20 cellular contexts compared by ENCODE assay signal in genomic region chr2:239936838-239937581, GRCh38.
DNase-seq lines count a peak whose midpoint lies in the region; ATAC-seq and TF ChIP-seq lines count a peak whose summit lies in the region.
"Had no signal": no experiment of that assay in that cellular context is flagged by ENCODE, and none has a peak within 500 bp of the region (broad histone marks: within the 10 kb centered on the region; RNA-seq: fewer than 3 reads in every experiment).

No MANE protein-coding gene starts in this region.

- H3K36me3 Mint-ChIP-seq in chondrocyte (ENCODE audit: low read depth): no peaks in the 10 kb centered on the region
- H3K36me3 Mint-ChIP-seq: immature natural killer cell had no signal

- H3K27ac Mint-ChIP-seq in chondrocyte (ENCODE audit: unreplicated experiment): no peak overlapping the region
- H3K27ac Mint-ChIP-seq: activated naive CD4-positive, alpha-beta T cell treated with anti-CD3 and anti-CD28 coated beads for 36 hours; immature natural killer cell; T-cell had no signal

- TF ChIP-seq POLR2A in heart left ventricle (IDR thresholded peaks at IDR 0.05): no peak
- no peak for TF ChIP-seq POLR2A in uterus (IDR thresholded peaks at IDR 0.05)

- no peaks in the 10 kb centered on the region for H3K27me3 Mint-ChIP-seq in chondrocyte (ENCODE audit: low read depth)

- H3K36me3 ChIP-seq in heart left ventricle (no peaks in the 10 kb centered on the region), uterus (no peaks in the 10 kb centered on the region)
- H3K36me3 ChIP-seq: MG63 had no signal

- H3K27ac ChIP-seq in heart left ventricle: no peak overlapping the region
- H3K27ac ChIP-seq in uterus: no peak overlapping the region
- H3K27ac ChIP-seq: body of pancreas had no signal

- no peak overlapping the region for H3K4me3 ChIP-seq in heart left ventricle
- H3K4me3 ChIP-seq in uterus: no peak overlapping the region
- H3K4me3 ChIP-seq: body of pancreas, GM12878, MG63 had no signal

- ATAC-seq in heart left ventricle (no peak), Right ventricle myocardium inferior (no peak), HG03039 (IDR thresholded peaks at IDR 0.05; ENCODE audit: unreplicated experiment) (no peak), HG03378 (IDR thresholded peaks at IDR 0.05; ENCODE audit: unreplicated experiment) (no peak)
- ATAC-seq: body of pancreas, GM12878, T-cell had no signal

- peaks cover 4% of the 10 kb centered on the region for H3K4me1 Mint-ChIP-seq in chondrocyte (ENCODE audit: low read depth)

- H3K9me3 Mint-ChIP-seq in chondrocyte (ENCODE audit: low read depth): no peaks in the 10 kb centered on the region
- H3K9me3 Mint-ChIP-seq: activated naive CD4-positive, alpha-beta T cell treated with anti-CD3 and anti-CD28 coated beads for 36 hours; immature natural killer cell; T-cell had no signal

- H3K27me3 ChIP-seq in heart left ventricle (no peaks in the 10 kb centered on the region), uterus (no peaks in the 10 kb centered on the region)
- H3K27me3 ChIP-seq: body of pancreas, MG63 had no signal

- intact Hi-C loops in heart left ventricle (cut with DNase I): loop anchor here in 3 of 10 donors (5.0 to 10.0 kb wide), 4 partner anchors 45 to 208 kb away; partner anchors contain the start of gene OTOS (in 1 of the 3)
- intact Hi-C loops in Right ventricle myocardium inferior (cut with DNase I): no loop called here
- intact Hi-C loops in uterus (cut with DNase I; ENCODE audit: low total_unique reads): no loop called here

- no peak for TF ChIP-seq CTCF in heart left ventricle (IDR thresholded peaks at IDR 0.05)
- TF ChIP-seq CTCF in chondrocyte (IDR thresholded peaks at IDR 0.05): no peak
- TF ChIP-seq CTCF in uterus (IDR thresholded peaks at IDR 0.05): no peak

- no peaks in the 10 kb centered on the region for H3K9me3 ChIP-seq in heart left ventricle
- no peaks in the 10 kb centered on the region for H3K9me3 ChIP-seq in uterus
- H3K9me3 ChIP-seq: body of pancreas, MG63 had no signal

- WGBS in heart left ventricle, 4 donors: 87 to 90% (median 87%) methylated on average over 18 of the region's 18 CpGs

- peak in 3 of 5 donors; percentile 2 to 40 (median 8) for DNase-seq in heart left ventricle
- DNase-seq in Right ventricle myocardium inferior (ENCODE audit: missing footprints): no peak
- peak; percentile 39 for DNase-seq in chondrocyte (ENCODE audit: low spot score)
- peak; percentile 75 for DNase-seq in mesenteric fat pad (ENCODE audit: low spot score)
- peak; percentile 5 to 8 for DNase-seq in uterus
- DNase-seq in activated CD4-positive, alpha-beta T cell treated with anti-CD3 and anti-CD28 coated beads, Interleukin-2, amount 50 U/mL, for 4 hours: no peak
- DNase-seq: AML-193, GDM1, immature natural killer cell, mesendoderm, MG63, NCI-H2081, NCI-H510A, SHP77 had no signal

- H3K4me1 ChIP-seq in heart left ventricle: peaks cover 0 to 13% (median 0%) of the 10 kb centered on the region in 12 donors
- no peaks in the 10 kb centered on the region for H3K4me1 ChIP-seq in uterus
- H3K4me1 ChIP-seq: body of pancreas had no signal

- H3K4me3 Mint-ChIP-seq in chondrocyte (ENCODE audit: unreplicated experiment): no peak overlapping the region
- H3K4me3 Mint-ChIP-seq: activated naive CD4-positive, alpha-beta T cell treated with anti-CD3 and anti-CD28 coated beads for 36 hours; immature natural killer cell; T-cell had no signal

Comparison
In these comparisons a context has a peak if more than half of its experiments do, and no peak if none do; other contexts are left out.
1. DNase-seq: peak in heart left ventricle (3 of 5), chondrocyte (single experiment), mesenteric fat pad (single experiment) and uterus (2 of 2); none in Right ventricle myocardium inferior (single experiment) and activated CD4-positive, alpha-beta T cell treated with anti-CD3 and anti-CD28 coated beads, Interleukin-2, amount 50 U/mL, for 4 hours (0 of 2).